10 cellular contexts compared by ENCODE assay signal in genomic region chr21:34812510-34813265, GRCh38.
DNase-seq lines count a peak whose midpoint lies in the region; ATAC-seq and TF ChIP-seq lines count a peak whose summit lies in the region.
"Had no signal": no experiment of that assay in that cellular context is flagged by ENCODE, and none has a peak within 500 bp of the region (broad histone marks: within the 10 kb centered on the region; RNA-seq: fewer than 3 reads in every experiment).

No MANE protein-coding gene starts in this region.

- H3K4me1 ChIP-seq in thyroid gland (peaks cover 0 to 14% of the 10 kb centered on the region in 2 donors), prostate gland (replicated peaks) (no peaks in the 10 kb centered on the region), mucosa of descending colon (ENCODE audit: low read depth) (peaks cover 15% of the 10 kb centered on the region)

- TF ChIP-seq POLR2A in thyroid gland (IDR thresholded peaks at IDR 0.05) (no peak), prostate gland (IDR thresholded peaks at IDR 0.05) (no peak)

- 79 to 84% methylated on average over 6 of the region's 6 CpGs for WGBS in thyroid gland, 2 donors
- WGBS in prostate gland: 55% methylated on average over 6 of the region's 6 CpGs

- H3K9me3 ChIP-seq in thyroid gland (no peaks in the 10 kb centered on the region), prostate gland (no peaks in the 10 kb centered on the region), mucosa of descending colon (no peaks in the 10 kb centered on the region)

- H3K36me3 ChIP-seq in thyroid gland (no peaks in the 10 kb centered on the region), prostate gland (no peaks in the 10 kb centered on the region), mucosa of descending colon (ENCODE audit: low read depth) (no peaks in the 10 kb centered on the region)

- ATAC-seq in HG03135 (IDR thresholded peaks at IDR 0.05; ENCODE audit: unreplicated experiment) (no peak), mucosa of descending colon (no peak)

- H3K27ac ChIP-seq in thyroid gland (no peak overlapping the region), prostate gland (no peak overlapping the region)

- intact Hi-C loops in thyroid gland (cut with DNase I) (no loop called here), prostate gland (cut with DNase I) (no loop called here), mucosa of descending colon (cut with DNase I, micrococcal nuclease) (no loop called here)

- no peak overlapping the region for H3K4me3 ChIP-seq in cardiac fibroblast (replicated peaks in 1 of 2; ENCODE audit: low read depth in 2 of 2, low read length in 2 of 2)
- no peak overlapping the region for H3K4me3 ChIP-seq in thyroid gland (replicated peaks in 1 of 3)
- H3K4me3 ChIP-seq in prostate gland: no peak overlapping the region
- no peak overlapping the region for H3K4me3 ChIP-seq in mucosa of descending colon

- DNase-seq in DMS53 treated with DMSO at 0.1 percent for 48 hours (lab: John Stamatoyannopoulos, UW; ENCODE audit: unreplicated experiment): peak; percentile 21
- peak; percentile 73 for DNase-seq in NCI-H345 (lab: John Stamatoyannopoulos, UW)
- peak; percentile 58 to 88 for DNase-seq in cardiac fibroblast (ENCODE audit: low read depth in 2 of 2)
- peak; percentile 93 for DNase-seq in non-pigmented ciliary epithelial cell (ENCODE audit: low read depth)
- no peak for DNase-seq in thyroid gland
- DNase-seq in prostate gland (ENCODE audit: low spot score): no peak
- DNase-seq in mucosa of descending colon: no peak
- DNase-seq: activated CD4-positive, alpha-beta T cell treated with anti-CD3 and anti-CD28 coated beads for 48 hours; GOT3 had no signal

- TF ChIP-seq CTCF in cardiac fibroblast (IDR thresholded peaks at IDR 0.05; ENCODE audit: low read depth, low read length) (no peak), thyroid gland (IDR thresholded peaks at IDR 0.05) (no peak), prostate gland (IDR thresholded peaks at IDR 0.05) (no peak), mucosa of descending colon (IDR thresholded peaks at IDR 0.05) (no peak)

- H3K27me3 ChIP-seq in thyroid gland (no peaks in the 10 kb centered on the region), prostate gland (replicated peaks; ENCODE audit: insufficient read depth) (no peaks in the 10 kb centered on the region)

Comparison
In these comparisons a context has a peak if more than half of its experiments do, and no peak if none do; other contexts are left out.
1. DNase-seq: peak in DMS53 treated with DMSO at 0.1 percent for 48 hours (single experiment), NCI-H345 (single experiment), cardiac fibroblast (2 of 2) and non-pigmented ciliary epithelial cell (single experiment); none in thyroid gland (0 of 2), prostate gland (single experiment) and mucosa of descending colon (0 of 3).